26 cellular contexts compared by ENCODE assay signal in the genomic region with DNA sequence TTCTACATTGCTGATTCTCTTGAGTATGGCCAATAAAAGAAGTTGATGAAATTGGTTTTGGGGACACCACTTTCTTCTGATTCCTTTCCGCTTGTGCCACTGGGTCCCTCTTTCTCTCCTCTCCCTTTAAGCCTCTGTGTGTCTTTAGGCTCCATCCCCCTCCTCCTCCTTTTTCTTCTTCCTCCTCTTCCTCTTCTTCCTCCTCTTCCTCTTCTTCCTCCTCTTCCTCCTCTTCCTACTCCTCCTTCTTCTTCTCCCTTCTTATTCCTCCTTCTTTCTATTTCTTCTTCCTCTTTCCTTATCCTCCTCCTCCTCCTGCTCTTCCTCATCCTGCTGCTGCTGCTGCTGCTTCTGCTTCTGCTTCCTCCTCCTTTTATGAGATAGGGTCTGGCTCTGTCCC.
"Had no signal": no experiment of that assay in that cellular context is flagged by ENCODE, and none has a peak within 500 bp of the region (broad histone marks: within the 10 kb centered on the region; RNA-seq: fewer than 3 reads in every experiment).

No MANE protein-coding gene starts in this region.

- H3K27me3 Mint-ChIP-seq: dendritic cell treated with granulocyte-macrophage colony-stimulating factor and Interleukin-4, amounts not matched to agents 40 ng/mL and 50 ng/mL, for 4 days had no signal

- DNase-seq: colonic mucosa; cortex of kidney; dermis blood vessel endothelial cell; dorsolateral prefrontal cortex; effector CD4-positive, alpha-beta T cell; effector CD8-positive, alpha-beta T cell; effector memory CD4-positive, alpha-beta T cell; effector memory CD8-positive, alpha-beta T cell; endodermal cell; erythroblast; esophagus squamous epithelium; foreskin fibroblast; foreskin keratinocyte; foreskin melanocyte; gastrocnemius medialis; glutamatergic neuron; head of caudate nucleus; heart left ventricle; heart right ventricle had no signal

- H3K4me3 Mint-ChIP-seq: dendritic cell treated with granulocyte-macrophage colony-stimulating factor and Interleukin-4, amounts not matched to agents 40 ng/mL and 50 ng/mL, for 4 days; effector memory CD8-positive, alpha-beta T cell; endodermal cell had no signal

- H3K4me1 ChIP-seq: colonic mucosa, esophagus muscularis mucosa, esophagus squamous epithelium, foreskin keratinocyte, gastrocnemius medialis, gastroesophageal sphincter, heart left ventricle, heart right ventricle had no signal

- H3K9me3 ChIP-seq: colonic mucosa, esophagus muscularis mucosa, esophagus squamous epithelium, gastrocnemius medialis, gastroesophageal sphincter, heart left ventricle, heart right ventricle had no signal

- H3K36me3 ChIP-seq: colonic mucosa, esophagus muscularis mucosa, esophagus squamous epithelium, gastrocnemius medialis, gastroesophageal sphincter, heart left ventricle, heart right ventricle had no signal

- H3K4me3 ChIP-seq: colonic mucosa, coronary artery, dorsolateral prefrontal cortex, esophagus muscularis mucosa, esophagus squamous epithelium, gastrocnemius medialis, gastroesophageal sphincter, heart left ventricle, heart right ventricle, hepatocyte had no signal

- H3K9me3 Mint-ChIP-seq: effector memory CD8-positive, alpha-beta T cell; endodermal cell had no signal

- H3K27ac ChIP-seq: colonic mucosa, coronary artery, dorsolateral prefrontal cortex, epithelial cell of prostate, esophagus muscularis mucosa, esophagus squamous epithelium, foreskin keratinocyte, gastrocnemius medialis, gastroesophageal sphincter, heart left ventricle, heart right ventricle, hepatocyte had no signal

- ATAC-seq: effector memory CD8-positive, alpha-beta T cell; esophagus mucosa; foreskin keratinocyte; gastrocnemius medialis; gastroesophageal sphincter; heart left ventricle; heart right ventricle had no signal

- H3K27ac Mint-ChIP-seq: dendritic cell treated with granulocyte-macrophage colony-stimulating factor and Interleukin-4, amounts not matched to agents 40 ng/mL and 50 ng/mL, for 4 days; effector memory CD8-positive, alpha-beta T cell; endodermal cell had no signal
